8 cellular contexts compared by ENCODE assay signal in genomic region chr13:28719227-28719562, GRCh38. TPM values are rescaled to one million over a fixed set of nuclear protein-coding genes. Genes with fewer than 3 reads are reported as not detected.
DNase-seq lines count a peak whose midpoint lies in the region; ATAC-seq and TF ChIP-seq lines count a peak whose summit lies in the region.

No MANE protein-coding gene starts in this region.

- H3K9me3 ChIP-seq in CD4-positive, alpha-beta T cell (ENCODE audit: control insufficient read depth, low read length): no peaks in the 10 kb centered on the region
- H3K9me3 ChIP-seq in Karpas-422 (ENCODE audit: low read length): no peaks in the 10 kb centered on the region
- no peaks in the 10 kb centered on the region for H3K9me3 ChIP-seq in ectodermal cell (ENCODE audit: control insufficient read depth, low read length)
- H3K9me3 ChIP-seq in neural progenitor cell (ENCODE audit: low read depth): no peaks in the 10 kb centered on the region

- H3K4me3 Mint-ChIP-seq in CD4-positive, alpha-beta T cell: peak overlapping the region; percentile 94
- H3K4me3 Mint-ChIP-seq in neural progenitor cell: peak overlapping the region; percentile 92

- H3K27me3 Mint-ChIP-seq in CD4-positive, alpha-beta T cell: no peaks in the 10 kb centered on the region
- peaks cover 15% of the 10 kb centered on the region for H3K27me3 Mint-ChIP-seq in neural progenitor cell (ENCODE audit: insufficient read depth, low read depth)

- no peaks in the 10 kb centered on the region for H3F3A ChIP-seq in neural progenitor cell (ENCODE audit: low read depth)

- H3K4me3 ChIP-seq in Karpas-422 (ENCODE audit: low read length) (peak overlapping the region; percentile 67), ectodermal cell (ENCODE audit: insufficient read depth, low read depth, low read length) (peak overlapping the region; percentile 53), neural progenitor cell (peak overlapping the region; percentile 63)

- TF ChIP-seq CTCF in CD4-positive, alpha-beta T cell (IDR thresholded peaks at IDR 0.05): no peak
- no peak for TF ChIP-seq CTCF in neural progenitor cell (IDR thresholded peaks at IDR 0.05)

- H3K4me2 ChIP-seq in Karpas-422 (ENCODE audit: low read depth, low read length, poor library complexity, severe bottlenecking) (peak overlapping the region; percentile 72), neural progenitor cell (peak overlapping the region; percentile 77)

- H3K36me3 Mint-ChIP-seq in CD4-positive, alpha-beta T cell (ENCODE audit: low read depth): peaks cover 24% of the 10 kb centered on the region
- no peaks in the 10 kb centered on the region for H3K36me3 Mint-ChIP-seq in neural progenitor cell

- H3K9me2 ChIP-seq in Karpas-422 (replicated peaks; ENCODE audit: insufficient read depth, low read length): no peaks in the 10 kb centered on the region

- peak overlapping the region; percentile 88 for H3K27ac Mint-ChIP-seq in CD4-positive, alpha-beta T cell
- H3K27ac Mint-ChIP-seq in neural progenitor cell: peak overlapping the region; percentile 57

- no peak for ATAC-seq in CD4-positive, alpha-beta T cell (ENCODE audit: poor library complexity)
- ATAC-seq in HG02588 (IDR thresholded peaks at IDR 0.05; ENCODE audit: unreplicated experiment): no peak
- ATAC-seq in GM21825 (IDR thresholded peaks at IDR 0.05; ENCODE audit: unreplicated experiment): no peak

- H3K4me1 ChIP-seq in Karpas-422 (ENCODE audit: low read length): peaks cover 14% of the 10 kb centered on the region
- no peaks in the 10 kb centered on the region for H3K4me1 ChIP-seq in ectodermal cell (ENCODE audit: control insufficient read depth, insufficient read depth, low read length)
- H3K4me1 ChIP-seq in neural progenitor cell: no peaks in the 10 kb centered on the region

- H2AFZ ChIP-seq in Karpas-422 (ENCODE audit: low read length) (no peak overlapping the region), neural progenitor cell (replicated peaks) (peak overlapping the region; percentile 94)

- POLR2A ChIA-PET in CD4-positive, alpha-beta T cell (lab: Charles Lee): interaction anchor here (1.0 to 4.0 kb wide), 4 partner anchors 11 to 582 kb away, joined by 3 to 57 read pairs (median 5); partner anchors contain the start of genes PAN3 and POMP

- H4K20me1 ChIP-seq in Karpas-422 (ENCODE audit: insufficient read depth, low read depth, low read length): no peaks in the 10 kb centered on the region
- no peaks in the 10 kb centered on the region for H4K20me1 ChIP-seq in neural progenitor cell (ENCODE audit: low read depth)

- H3K36me3 ChIP-seq in Karpas-422 (ENCODE audit: insufficient read depth, low read length): no peaks in the 10 kb centered on the region
- H3K36me3 ChIP-seq in ectodermal cell (ENCODE audit: control insufficient read depth, insufficient read depth, low read length): no peaks in the 10 kb centered on the region
- no peaks in the 10 kb centered on the region for H3K36me3 ChIP-seq in neural progenitor cell

- WGBS in ectodermal cell, 2 experiments: 0 to 5% methylated on average over 8 to 9 of the region's 9 CpGs

- H3K27ac ChIP-seq in CD4-positive, alpha-beta T cell (ENCODE audit: low read depth, low read length): peak overlapping the region; percentile 74
- H3K27ac ChIP-seq in Karpas-422 (ENCODE audit: low read length): no peak overlapping the region
- no peak overlapping the region for H3K27ac ChIP-seq in ectodermal cell (ENCODE audit: insufficient read depth, low read depth, low read length, poor library complexity, severe bottlenecking)
- H3K27ac ChIP-seq in neural progenitor cell: no peak overlapping the region

- H3K9ac ChIP-seq in Karpas-422 (ENCODE audit: low read length): peak overlapping the region; percentile 57; the same call in 1 of the 2 replicates
- no peak overlapping the region for H3K9ac ChIP-seq in neural progenitor cell

- no peaks in the 10 kb centered on the region for H3K27me3 ChIP-seq in CD4-positive, alpha-beta T cell (ENCODE audit: control insufficient read depth, insufficient read depth, low read length)
- H3K27me3 ChIP-seq in Karpas-422 (ENCODE audit: low read length) (no peaks in the 10 kb centered on the region), ectodermal cell (ENCODE audit: control insufficient read depth, insufficient read depth, low read length, poor library complexity, severe bottlenecking) (peaks cover 38% of the 10 kb centered on the region), neural progenitor cell (peaks cover 36% of the 10 kb centered on the region)

- no peak for DNase-seq in CD4-positive, alpha-beta T cell
- DNase-seq in Karpas-422 (no peak), neural progenitor cell (ENCODE audit: low spot score) (no peak)
- DNase-seq in stimulated activated CD4-positive, alpha-beta T cell treated with anti-CD3 and anti-CD28 coated beads, Interleukin-12 subunit alpha, Interleukin-12 subunit beta, amount 100 ng/mL, for 4 hours: no peak
- no peak for DNase-seq in stimulated activated CD4-positive, alpha-beta T cell treated with anti-CD3 and anti-CD28 coated beads, Interleukin-15, amount 100 ng/mL, for 24 hours

- H3K4me1 Mint-ChIP-seq in CD4-positive, alpha-beta T cell (ENCODE audit: low read depth): peaks cover 34% of the 10 kb centered on the region
- H3K4me1 Mint-ChIP-seq in neural progenitor cell: peaks cover 10% of the 10 kb centered on the region

- H3K9me3 Mint-ChIP-seq in CD4-positive, alpha-beta T cell: no peaks in the 10 kb centered on the region
- no peaks in the 10 kb centered on the region for H3K9me3 Mint-ChIP-seq in neural progenitor cell

- intact Hi-C loops in CD4-positive, alpha-beta T cell (cut with DNase I, micrococcal nuclease): loop anchor here in 1 of 2 experiments (2.0 to 10.0 kb wide), 2 partner anchors 60 to 1544 kb away; partner anchors contain the start of genes POMP and USP12

- H3K79me2 ChIP-seq in Karpas-422 (ENCODE audit: low read length) (no peaks in the 10 kb centered on the region), neural progenitor cell (ENCODE audit: low read depth) (no peaks in the 10 kb centered on the region)

- CTCF ChIA-PET in CD4-positive, alpha-beta T cell (lab: Charles Lee): interaction anchor here (1.5 kb wide), 1 partner anchor 62 kb away, joined by 3 read pairs; no protein-coding TSS in a partner anchor

RNA-seq across cellular contexts. Expression of gene SLC46A3, which starts 0.4 kb away (rescaled TPM):
- 1 to 10 TPM; 6.3 to 7.4 TPM for total RNA-seq in CD4-positive, alpha-beta T cell
- total RNA-seq in Karpas-422 (2014; rRNA removed; shearing (Covaris generic); ENCODE audit: low replicate concordance): 2.1 and 4.5 TPM in 2 replicates
- 0.31 TPM for polyA plus RNA-seq in ectodermal cell (2013, experiment 1 of 4)
- 0.21 TPM for polyA plus RNA-seq in ectodermal cell (2013, experiment 2 of 4)
- polyA plus RNA-seq in ectodermal cell (2013, experiment 3 of 4): 0.43 TPM
- polyA plus RNA-seq in ectodermal cell (2013, experiment 4 of 4): 0.45 TPM
- total RNA-seq in neural progenitor cell (ENCODE audit: low replicate concordance): 0.06 TPM in 1 of 2 replicates, not detected in the other
